Comparison of ENCODE assay signal across 1 cellular context in the genomic region with DNA sequence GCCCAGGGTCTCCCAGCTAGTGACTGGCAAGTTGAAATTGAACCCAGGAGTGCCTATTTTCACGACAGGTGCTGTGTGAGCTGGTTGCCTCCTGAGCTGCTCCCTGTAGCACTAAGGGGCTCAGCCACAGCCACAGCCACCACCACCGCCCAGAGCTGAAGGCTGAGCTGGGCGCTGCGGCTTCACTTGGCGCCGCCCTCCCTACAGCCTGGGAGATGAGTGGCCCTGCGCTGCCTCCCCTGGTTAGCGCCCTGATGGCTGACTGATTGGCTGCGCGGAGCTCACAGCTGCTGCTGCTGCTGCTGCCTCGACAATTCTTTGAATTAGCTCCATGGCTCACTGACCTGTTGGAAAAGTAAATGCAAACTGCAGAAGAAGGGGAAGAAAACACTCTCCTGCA.
TF ChIP-seq lines count a peak whose summit lies in the region.

No MANE protein-coding gene starts in this region.

TF ChIP-seq in A549, 52 proteins besides CTCF, POLR2A, EP300 and RAD21 (continued from another document):
- TF ChIP-seq JUNB (IDR thresholded peaks at IDR 0.05) (no peak), PHF8 (IDR thresholded peaks at IDR 0.05; ENCODE audit: borderline replicate concordance, low read depth) (no peak), RFX5 (IDR thresholded peaks at IDR 0.05) (no peak), HDAC2 (IDR thresholded peaks at IDR 0.05) (no peak), ZFP36 (IDR thresholded peaks at IDR 0.05; ENCODE audit: borderline replicate concordance, partially characterized antibody) (no peak)
